Comparison of ENCODE assay signal across 8 cellular contexts in genomic region chr2:111481219-111481618, GRCh38.
DNase-seq lines count a peak whose midpoint lies in the region; ATAC-seq and TF ChIP-seq lines count a peak whose summit lies in the region.
"Not testable (repeated sequence)": the region's sequence is repeated elsewhere in the genome, so short reads cannot be mapped to it uniquely, and the experiment has no call there.

No MANE protein-coding gene starts in this region.

- peak overlapping the region; percentile 47 for H3K27ac Mint-ChIP-seq in activated T-cell treated with anti-CD3 and anti-CD28 coated beads, Interleukin-2, amount 50 U/mL, for 24 hours
- H3K27ac Mint-ChIP-seq in dendritic cell treated with granulocyte-macrophage colony-stimulating factor and Interleukin-4, amounts not matched to agents 40 ng/mL and 50 ng/mL, for 4 days = peak overlapping the region; percentile 90

- not testable (repeated sequence) for H3K4me3 Mint-ChIP-seq in activated T-cell treated with anti-CD3 and anti-CD28 coated beads, Interleukin-2, amount 50 U/mL, for 24 hours; dendritic cell treated with granulocyte-macrophage colony-stimulating factor and Interleukin-4, amounts not matched to agents 40 ng/mL and 50 ng/mL, for 4 days

- H2BK20ac ChIP-seq in IMR-90 (ENCODE audit: low read depth, low read length) = not testable (repeated sequence)

- not testable (repeated sequence) for H3K4ac ChIP-seq in IMR-90 (ENCODE audit: low read depth, low read length)

- H3K36me3 ChIP-seq in A673 (ENCODE audit: insufficient read depth, low read length, poor library complexity, severe bottlenecking); SJCRH30; osteoblast (ENCODE audit: insufficient read depth, low read length): not testable (repeated sequence)
- peaks cover 12% of the 10 kb centered on the region for H3K36me3 ChIP-seq in IMR-90 (ENCODE audit: control insufficient read depth, insufficient read depth, low read length)

- not testable (repeated sequence) for H3K27me3 Mint-ChIP-seq in activated T-cell treated with anti-CD3 and anti-CD28 coated beads, Interleukin-2, amount 50 U/mL, for 24 hours; dendritic cell treated with granulocyte-macrophage colony-stimulating factor and Interleukin-4, amounts not matched to agents 40 ng/mL and 50 ng/mL, for 4 days

- DNase-seq in A673 (ENCODE audit: low spot score) (peak; percentile 9), ELF-1 (ENCODE audit: low read depth, low spot score) (peak; percentile 18), SJCRH30 (peak; percentile 26 to 32), left ventricle myocardium superior (peak; percentile 34)
- DNase-seq in IMR-90; activated T-cell treated with anti-CD3 and anti-CD28 coated beads, Interleukin-2, amount 50 U/mL, for 24 hours; osteoblast (ENCODE audit: insufficient read length, low spot score, missing footprints): not testable (repeated sequence)

- not testable (repeated sequence) for H3K27ac ChIP-seq in A673 (ENCODE audit: low read depth, low read length, poor library complexity, severe bottlenecking); SJCRH30
- H3K27ac ChIP-seq in IMR-90 (ENCODE audit: insufficient read depth, low read length) (peak overlapping the region; percentile 79; the same call in 1 of the 2 replicates), osteoblast (ENCODE audit: low read depth, low read length) (peak overlapping the region; percentile 53)

- H3K36me3 Mint-ChIP-seq in activated T-cell treated with anti-CD3 and anti-CD28 coated beads, Interleukin-2, amount 50 U/mL, for 24 hours (ENCODE audit: low read depth) = peaks cover 14% of the 10 kb centered on the region
- not testable (repeated sequence) for H3K36me3 Mint-ChIP-seq in dendritic cell treated with granulocyte-macrophage colony-stimulating factor and Interleukin-4, amounts not matched to agents 40 ng/mL and 50 ng/mL, for 4 days (ENCODE audit: low read depth)

- not testable (repeated sequence) for H3K4me2 ChIP-seq in IMR-90 (ENCODE audit: low read depth, low read length); osteoblast (ENCODE audit: insufficient read depth, low read length)

- dilution Hi-C loops in IMR-90 (cut with HindIII; ENCODE audit: low sequenced_read_pairs, unreplicated experiment) = not testable (repeated sequence)

- H2BK120ac ChIP-seq in IMR-90 (ENCODE audit: low read depth, low read length) = not testable (repeated sequence)

- peaks cover 61% of the 10 kb centered on the region for H4K20me1 ChIP-seq in IMR-90 (ENCODE audit: insufficient read depth, low read length)
- not testable (repeated sequence) for H4K20me1 ChIP-seq in osteoblast (ENCODE audit: insufficient read depth, low read length)

- H3K14ac ChIP-seq in IMR-90 (replicated peaks; ENCODE audit: low read depth, low read length) = not testable (repeated sequence)

- H3K9ac ChIP-seq in IMR-90 (ENCODE audit: low read depth, low read length) = not testable (repeated sequence)

- not testable (repeated sequence) for H3K9me3 Mint-ChIP-seq in activated T-cell treated with anti-CD3 and anti-CD28 coated beads, Interleukin-2, amount 50 U/mL, for 24 hours; dendritic cell treated with granulocyte-macrophage colony-stimulating factor and Interleukin-4, amounts not matched to agents 40 ng/mL and 50 ng/mL, for 4 days

- H4K5ac ChIP-seq in IMR-90 (ENCODE audit: low read depth, low read length) = peak overlapping the region; percentile 74; the same call in 1 of the 2 replicates

- peak overlapping the region; percentile 29; the same call in 1 of the 2 replicates for H3K18ac ChIP-seq in IMR-90 (ENCODE audit: low read depth, low read length)

- H3K9me3 ChIP-seq in A673 (ENCODE audit: low read depth, low read length, poor library complexity, severe bottlenecking); IMR-90 (ENCODE audit: control insufficient read depth, insufficient read depth, low read length); SJCRH30 (replicated peaks); osteoblast (ENCODE audit: low read depth, low read length): not testable (repeated sequence)

- not testable (repeated sequence) for H2BK15ac ChIP-seq in IMR-90 (ENCODE audit: low read depth, low read length)

- POLR2A ChIA-PET in A673 (lab: Charles Lee; ENCODE audit: low non-redundant PET); IMR-90 (lab: Charles Lee; ENCODE audit: unreplicated experiment): not testable (repeated sequence)

- not testable (repeated sequence) for H3K4me1 ChIP-seq in A673 (ENCODE audit: insufficient read depth, low read length, poor library complexity, severe bottlenecking); SJCRH30; osteoblast (ENCODE audit: insufficient read depth, low read length)
- peaks cover 21% of the 10 kb centered on the region for H3K4me1 ChIP-seq in IMR-90 (ENCODE audit: control insufficient read depth, insufficient read depth, low read length)

- not testable (repeated sequence) for H3K4me3 ChIP-seq in A673 (ENCODE audit: low read depth, low read length, poor library complexity, severe bottlenecking); IMR-90 (ENCODE audit: insufficient read depth, low read depth, low read length); SJCRH30; osteoblast (ENCODE audit: insufficient read depth, low read length)

- H3K4me1 Mint-ChIP-seq in activated T-cell treated with anti-CD3 and anti-CD28 coated beads, Interleukin-2, amount 50 U/mL, for 24 hours (ENCODE audit: low read depth) = peaks cover 44% of the 10 kb centered on the region
- H3K4me1 Mint-ChIP-seq in dendritic cell treated with granulocyte-macrophage colony-stimulating factor and Interleukin-4, amounts not matched to agents 40 ng/mL and 50 ng/mL, for 4 days (ENCODE audit: low read depth) = peaks cover 38% of the 10 kb centered on the region

- TF ChIP-seq RAD21 in IMR-90 (IDR thresholded peaks at IDR 0.05; ENCODE audit: low read length) = not testable (repeated sequence)

- not testable (repeated sequence) for TF ChIP-seq POLR2A in IMR-90 (IDR thresholded peaks at IDR 0.05; ENCODE audit: low read depth, low read length)

- peaks cover 67% of the 10 kb centered on the region for H3K79me2 ChIP-seq in osteoblast (ENCODE audit: insufficient read depth, low read length)

- not testable (repeated sequence) for ATAC-seq in IMR-90 (ENCODE audit: low read depth)
- peak; percentile 35 for ATAC-seq in left ventricle myocardium superior

- H2BK5ac ChIP-seq in IMR-90 (ENCODE audit: low read depth, low read length, poor library complexity, severe bottlenecking) = peak overlapping the region; percentile 45

- not testable (repeated sequence) for H2AK9ac ChIP-seq in IMR-90 (replicated peaks; ENCODE audit: low read depth, low read length, poor library complexity)

- TF ChIP-seq CTCF in A673 (conservative IDR thresholded peaks at IDR 0.05; ENCODE audit: low read depth, low read length); IMR-90 (conservative IDR thresholded peaks at IDR 0.05; ENCODE audit: low read depth, low read length); osteoblast (IDR thresholded peaks at IDR 0.05; ENCODE audit: extremely low read depth, low read depth, low read length): not testable (repeated sequence)

- not testable (repeated sequence) for H2AK5ac ChIP-seq in IMR-90 (ENCODE audit: low read depth, low read length)

- 10% methylated on average over 2 of the region's 11 CpGs; no CpG with 5 or more reads in 1 of the 2 experiments for WGBS in IMR-90 (ENCODE audit: extremely low coverage in 2 of 2, insufficient read length in 1 of 2), 2 experiments

- not testable (repeated sequence) for H4K91ac ChIP-seq in IMR-90 (ENCODE audit: insufficient read depth, low read depth, low read length)

- not testable (repeated sequence) for H3K56ac ChIP-seq in IMR-90 (ENCODE audit: extremely low read depth, insufficient read depth, low read length)

- not testable (repeated sequence) for H3K9me1 ChIP-seq in IMR-90 (ENCODE audit: insufficient read depth, low read length)

- CTCF ChIA-PET in A673 (lab: Charles Lee); IMR-90 (lab: Yijun Ruan, JAX): not testable (repeated sequence)

- H3K23ac ChIP-seq in IMR-90 (ENCODE audit: low read depth, low read length) = not testable (repeated sequence)

- not testable (repeated sequence) for BruUV-seq in A673 (replicated peaks; lab: Mats Ljungman, UMichigan); IMR-90 (replicated peaks; lab: Mats Ljungman, UMichigan)

- H4K8ac ChIP-seq in IMR-90 (ENCODE audit: low read depth in 2 of 2, low read length in 2 of 2) = not testable (repeated sequence)

- H2AFZ ChIP-seq in IMR-90 (replicated peaks; ENCODE audit: low read length, poor library complexity); osteoblast (ENCODE audit: low read length): not testable (repeated sequence)

- intact Hi-C loops in A673 (cut with micrococcal nuclease; ENCODE audit: unreplicated experiment); IMR-90 (cut with micrococcal nuclease); dendritic cell treated with granulocyte-macrophage colony-stimulating factor and Interleukin-4, amounts not matched to agents 40 ng/mL and 50 ng/mL, for 4 days (cut with micrococcal nuclease); left ventricle myocardium superior (cut with micrococcal nuclease): not testable (repeated sequence)

- not testable (repeated sequence) for H3K27me3 ChIP-seq in A673 (replicated peaks; ENCODE audit: insufficient read depth, low read depth, low read length, poor library complexity); IMR-90 (ENCODE audit: control insufficient read depth, insufficient read depth, low read length); SJCRH30; osteoblast (ENCODE audit: insufficient read depth, low read length)

- in situ Hi-C loops in IMR-90 (cut with MboI; ENCODE audit: low sequenced_read_pairs) = loop anchor here (25.0 kb wide), 1 partner anchor 181 kb away; no protein-coding TSS in a partner anchor

- H3K79me1 ChIP-seq in IMR-90 (ENCODE audit: low read depth in 1 of 2, low read length in 2 of 2) = not testable (repeated sequence)
